ENCODE assay signal across 30 cellular contexts in the genomic region with DNA sequence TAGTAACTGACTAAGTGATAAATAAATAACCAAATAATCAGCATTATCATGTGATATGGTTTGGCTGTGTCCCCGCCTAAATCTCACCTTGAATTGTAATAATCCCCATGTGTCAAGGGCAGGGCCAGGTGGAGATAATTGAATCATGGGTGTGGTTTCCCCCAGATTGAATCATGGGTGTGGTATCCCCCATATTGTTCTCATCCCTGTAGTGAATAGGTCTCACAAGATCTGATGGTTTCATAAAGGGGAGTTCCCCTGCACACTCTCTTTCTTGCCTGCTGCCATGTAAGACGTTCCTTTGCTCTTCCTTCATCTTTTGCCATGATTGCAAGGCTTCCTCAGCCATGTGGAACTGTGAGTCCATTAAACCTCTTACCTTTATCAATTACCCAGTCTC.
"Had no signal": no experiment of that assay in that cellular context is flagged by ENCODE, and none has a peak within 500 bp of the region (broad histone marks: within the 10 kb centered on the region; RNA-seq: fewer than 3 reads in every experiment).

No MANE protein-coding gene starts in this region.

- H3K27ac Mint-ChIP-seq: activated CD4-positive, alpha-beta T cell treated with anti-CD3 and anti-CD28 coated beads, Interleukin-2, amount 10 ng/mL, durations not matched to agents 7 days and 5 days; activated CD8-positive, alpha-beta T cell treated with anti-CD3 and anti-CD28 coated beads for 36 hours; activated naive CD4-positive, alpha-beta T cell treated with anti-CD3 and anti-CD28 coated beads, Interleukin-2, amount 50 U/mL, for 24 hours; activated naive CD8-positive, alpha-beta T cell treated with anti-CD3 and anti-CD28 coated beads, Interleukin-2, amount 10 ng/mL, durations not matched to agents 7 days and 5 days; activated T-cell treated with anti-CD3 and anti-CD28 coated beads, Interleukin-2, amount 50 U/mL, for 72 hours; brain; effector memory CD8-positive, alpha-beta T cell had no signal

- H3K4me1 ChIP-seq: ascending aorta, esophagus squamous epithelium, gastroesophageal sphincter, heart right ventricle had no signal

- H2AFZ ChIP-seq: hepatocyte had no signal

- H3K9me3 ChIP-seq: ascending aorta, esophagus squamous epithelium, gastroesophageal sphincter, heart right ventricle had no signal

- H3K4me1 Mint-ChIP-seq: activated CD4-positive, alpha-beta T cell treated with anti-CD3 and anti-CD28 coated beads, Interleukin-2, amount 10 ng/mL, durations not matched to agents 7 days and 5 days; activated naive CD4-positive, alpha-beta T cell treated with anti-CD3 and anti-CD28 coated beads, Interleukin-2, amount 50 U/mL, for 24 hours; activated naive CD8-positive, alpha-beta T cell treated with anti-CD3 and anti-CD28 coated beads, Interleukin-2, amount 10 ng/mL, durations not matched to agents 7 days and 5 days; central memory CD8-positive, alpha-beta T cell had no signal

- ATAC-seq: activated CD8-positive, alpha-beta T cell treated with anti-CD3 and anti-CD28 coated beads for 36 hours; effector memory CD8-positive, alpha-beta T cell; gastroesophageal sphincter; heart right ventricle had no signal

- DNase-seq: activated CD4-positive, alpha-beta T cell treated with anti-CD3 and anti-CD28 coated beads for 4 hours; activated CD4-positive, alpha-beta T cell treated with anti-CD3 and anti-CD28 coated beads, Interleukin-2, amount 10 ng/mL, durations not matched to agents 7 days and 5 days; activated CD4-positive, alpha-beta T cell treated with anti-CD3 and anti-CD28 coated beads, Interleukin-2, amount 50 U/mL, for 48 hours; activated CD4-positive, CD25-positive, alpha-beta regulatory T cell; activated CD4-positive, CD25-positive, alpha-beta regulatory T cell treated with anti-CD3 and anti-CD28 coated beads, Interleukin-2, amount 50 U/mL, for 72 hours; activated CD8-positive, alpha-beta memory T cell treated with anti-CD3 and anti-CD28 coated beads for 24 hours; activated CD8-positive, alpha-beta T cell treated with anti-CD3 and anti-CD28 coated beads for 36 hours; activated effector memory CD4-positive, alpha-beta T cell treated with Interleukin-2 at 50 U/mL for 16 hours; activated gamma-delta T cell treated with Interleukin-2 at 50 U/mL for 16 hours; activated naive CD4-positive, alpha-beta T cell treated with Interleukin-2 at 50 U/mL for 16 hours; activated naive CD8-positive, alpha-beta T cell treated with anti-CD3 and anti-CD28 coated beads, Interleukin-2, amount 10 ng/mL, durations not matched to agents 7 days and 5 days; activated T-cell treated with anti-CD3 and anti-CD28 coated beads, Interleukin-2, amount 50 U/mL, for 1 hour; activated T-cell treated with anti-CD3 and anti-CD28 coated beads, Interleukin-2, amount 50 U/mL, for 72 hours; cortex of kidney; dermis blood vessel endothelial cell; effector CD4-positive, alpha-beta T cell; effector memory CD8-positive, alpha-beta T cell; erythroblast; esophagus squamous epithelium; foreskin melanocyte; heart right ventricle; T-helper 2 cell had no signal

- H3K79me2 ChIP-seq: hepatocyte had no signal

- H3K4me2 ChIP-seq: hepatocyte had no signal

- H3K4me3 ChIP-seq: ascending aorta, esophagus squamous epithelium, gastroesophageal sphincter, heart right ventricle, hepatocyte had no signal

- H3K9me3 Mint-ChIP-seq: activated CD4-positive, alpha-beta T cell treated with anti-CD3 and anti-CD28 coated beads, Interleukin-2, amount 10 ng/mL, durations not matched to agents 7 days and 5 days; activated CD8-positive, alpha-beta T cell treated with anti-CD3 and anti-CD28 coated beads for 36 hours; activated naive CD4-positive, alpha-beta T cell treated with anti-CD3 and anti-CD28 coated beads, Interleukin-2, amount 50 U/mL, for 24 hours; activated naive CD8-positive, alpha-beta T cell treated with anti-CD3 and anti-CD28 coated beads, Interleukin-2, amount 10 ng/mL, durations not matched to agents 7 days and 5 days had no signal

- H3K27me3 ChIP-seq: ascending aorta, gastroesophageal sphincter, hepatocyte had no signal

- H3K27ac ChIP-seq: ascending aorta, esophagus squamous epithelium, gastroesophageal sphincter, heart right ventricle, hepatocyte had no signal

- H3K36me3 ChIP-seq: ascending aorta, esophagus squamous epithelium, gastroesophageal sphincter, heart right ventricle had no signal

- H3K36me3 Mint-ChIP-seq: activated naive CD4-positive, alpha-beta T cell treated with anti-CD3 and anti-CD28 coated beads, Interleukin-2, amount 50 U/mL, for 24 hours; activated naive CD8-positive, alpha-beta T cell treated with anti-CD3 and anti-CD28 coated beads, Interleukin-2, amount 10 ng/mL, durations not matched to agents 7 days and 5 days; brain had no signal

- H3K4me3 Mint-ChIP-seq: activated CD4-positive, alpha-beta T cell treated with anti-CD3 and anti-CD28 coated beads, Interleukin-2, amount 10 ng/mL, durations not matched to agents 7 days and 5 days; activated CD8-positive, alpha-beta T cell treated with anti-CD3 and anti-CD28 coated beads for 36 hours; activated naive CD4-positive, alpha-beta T cell treated with anti-CD3 and anti-CD28 coated beads, Interleukin-2, amount 50 U/mL, for 24 hours; activated naive CD8-positive, alpha-beta T cell treated with anti-CD3 and anti-CD28 coated beads, Interleukin-2, amount 10 ng/mL, durations not matched to agents 7 days and 5 days; activated T-cell treated with anti-CD3 and anti-CD28 coated beads, Interleukin-2, amount 50 U/mL, for 72 hours; brain; central memory CD8-positive, alpha-beta T cell; effector memory CD8-positive, alpha-beta T cell had no signal

- FAIRE-seq: bronchial epithelial cell, colon had no signal
